Comparison of ENCODE assay signal across 8 cellular contexts in genomic region chr11:118917488-118918127, GRCh38. TPM values are rescaled to one million over a fixed set of nuclear protein-coding genes. Genes with fewer than 3 reads are reported as not detected.
DNase-seq lines count a peak whose midpoint lies in the region; TF ChIP-seq lines count a peak whose summit lies in the region.

No MANE protein-coding gene starts in this region.

- DNase-seq in H7 = peak; percentile 52
- no peak for DNase-seq in cerebellum (ENCODE audit: low spot score)
- DNase-seq in NCI-H1694 (lab: John Stamatoyannopoulos, UW) = no peak
- DNase-seq in NCI-H2029 (lab: John Stamatoyannopoulos, UW) = no peak

- H3K36me3 ChIP-seq in H7 (replicated peaks; ENCODE audit: control insufficient read depth, insufficient read depth, low read length) (no peaks in the 10 kb centered on the region), endocrine pancreas (ENCODE audit: control insufficient read depth, insufficient read depth, low read length) (no peaks in the 10 kb centered on the region), muscle layer of duodenum (ENCODE audit: control insufficient read depth in 1 of 2, insufficient read depth in 2 of 2, low read length in 2 of 2) (peaks cover 0 to 12% of the 10 kb centered on the region in 2 donors)

- TF ChIP-seq CTCF in 22Rv1 (IDR thresholded peaks at IDR 0.05) = no peak
- no peak for TF ChIP-seq CTCF in VCaP (conservative IDR thresholded peaks at IDR 0.05)

- H3K27ac ChIP-seq in 22Rv1 (peak overlapping the region; percentile 98), VCaP (peak overlapping the region; percentile 97), muscle layer of duodenum (ENCODE audit: low read length) (peak overlapping the region; percentile 97)

- peak overlapping the region; percentile 11; the same call in 1 of the 2 replicates for H3K4me3 ChIP-seq in H7 (ENCODE audit: insufficient read depth, low read depth, low read length)
- H3K4me3 ChIP-seq in endocrine pancreas (ENCODE audit: control insufficient read depth, insufficient read depth, low read length) = no peak overlapping the region
- peak overlapping the region; percentile 39 to 57 for H3K4me3 ChIP-seq in muscle layer of duodenum (ENCODE audit: low read depth in 1 of 2, low read length in 2 of 2)

- no peaks in the 10 kb centered on the region for H3K27me3 ChIP-seq in H7 (ENCODE audit: control insufficient read depth, insufficient read depth, low read length)
- H3K27me3 ChIP-seq in endocrine pancreas (ENCODE audit: control insufficient read depth, insufficient read depth, low read length) = no peaks in the 10 kb centered on the region
- H3K27me3 ChIP-seq in muscle layer of duodenum (ENCODE audit: low read depth, low read length) = no peaks in the 10 kb centered on the region

- no peaks in the 10 kb centered on the region for H3K9me3 ChIP-seq in endocrine pancreas (ENCODE audit: control insufficient read depth, low read length)
- H3K9me3 ChIP-seq in muscle layer of duodenum (ENCODE audit: control insufficient read depth in 1 of 2, low read length in 2 of 2) = no peaks in the 10 kb centered on the region

- H3K4me1 ChIP-seq in endocrine pancreas (ENCODE audit: control insufficient read depth, insufficient read depth, low read length) = peaks cover 6% of the 10 kb centered on the region
- peaks cover 79 to 90% of the 10 kb centered on the region in 2 donors for H3K4me1 ChIP-seq in muscle layer of duodenum (ENCODE audit: control insufficient read depth in 1 of 2, insufficient read depth in 2 of 2, low read length in 2 of 2)

- peak overlapping the region; percentile 36 for H3K9ac ChIP-seq in endocrine pancreas (ENCODE audit: control insufficient read depth, insufficient read depth, low read length)

RNA-seq across cellular contexts. Expression of gene BCL9L, which starts 8.1 kb away (rescaled TPM):
- 15.8 and 18.5 TPM in 2 replicates for total RNA-seq in H7 (2014; rRNA removed; shearing (Covaris generic))
- total RNA-seq in cerebellum = 7.9 TPM

RNA-seq across cellular contexts. Expression of gene CXCR5, which starts 33.9 kb away (rescaled TPM):
- 0.04 TPM in 1 of 2 replicates, not detected in the other for total RNA-seq in H7 (2014; rRNA removed; shearing (Covaris generic))
- not detected for total RNA-seq in cerebellum

RNA-seq across cellular contexts. Expression of gene UPK2, which starts 38.5 kb away (rescaled TPM):
- 0.21 TPM in 1 of 2 replicates, not detected in the other for total RNA-seq in H7 (2014; rRNA removed; shearing (Covaris generic))
- total RNA-seq in cerebellum = not detected

RNA-seq across cellular contexts. Expression of gene FOXR1, which starts 54.0 kb away (rescaled TPM):
- not detected in 2 replicates for total RNA-seq in H7 (2014; rRNA removed; shearing (Covaris generic))
- total RNA-seq in cerebellum = not detected
